Comparison of ENCODE assay signal across 23 cellular contexts in the genomic region with DNA sequence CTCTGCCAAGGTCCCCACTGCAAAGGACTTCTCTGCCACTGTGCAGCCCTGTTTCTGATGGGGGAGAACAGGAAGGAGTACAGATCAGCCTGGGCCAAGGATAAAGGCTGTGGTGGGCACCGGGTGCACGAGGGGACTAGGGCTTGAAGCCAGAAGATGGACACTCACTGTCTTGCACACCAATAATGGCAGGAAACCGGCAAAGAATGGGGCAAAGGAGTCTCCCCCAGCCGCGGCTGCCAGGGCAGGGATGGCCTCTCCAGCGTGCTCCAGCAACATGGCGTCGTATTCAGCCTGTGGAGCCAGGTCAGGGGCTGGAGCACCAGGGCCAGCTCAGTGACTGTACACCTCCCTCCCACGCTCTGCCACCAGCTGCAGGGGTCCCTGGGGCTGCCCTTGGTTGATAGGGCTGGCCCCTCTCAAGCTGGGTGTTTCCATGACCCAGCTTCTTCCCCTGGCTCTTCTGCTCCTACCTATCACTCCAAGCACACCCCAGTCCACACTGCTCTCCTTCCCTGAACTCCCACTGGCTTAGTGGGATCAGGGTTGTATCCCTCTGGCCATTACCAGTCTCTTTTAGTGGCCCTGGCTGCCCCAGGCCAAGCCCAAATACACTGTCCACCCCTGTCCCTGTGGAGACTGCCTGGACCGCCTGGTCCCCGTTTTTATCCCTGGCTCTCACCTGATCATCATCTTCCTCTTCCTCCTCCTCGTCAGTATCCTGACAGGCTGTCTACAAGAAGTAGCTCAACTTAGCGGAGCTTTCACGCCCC. TPM values are rescaled to one million over a fixed set of nuclear protein-coding genes. Genes with fewer than 3 reads are reported as not detected.
A peak's percentile ranks its signal among the peaks of the same experiment; 100 is the strongest.
DNase-seq lines count a peak whose midpoint lies in the region; ATAC-seq and TF ChIP-seq lines count a peak whose summit lies in the region.
"Had no signal": no experiment of that assay in that cellular context is flagged by ENCODE, and none has a peak within 500 bp of the region (broad histone marks: within the 10 kb centered on the region; RNA-seq: fewer than 3 reads in every experiment).

No MANE protein-coding gene starts in this region.

- H3K36me3 ChIP-seq in CD4-positive, alpha-beta memory T cell (ENCODE audit: insufficient read depth, low read length) = peaks cover 63% of the 10 kb centered on the region

- peak overlapping the region; percentile 55 for H3K27ac Mint-ChIP-seq in T-helper 2 cell treated with Interferon-gamma antibody and Interleukin-4, amounts not matched to agents 5 μg/mL and 100 μg/mL, for 36 hours
- H3K27ac Mint-ChIP-seq in CD4-positive, alpha-beta memory T cell = peak overlapping the region; percentile 29 to 83 (median 63)
- H3K27ac Mint-ChIP-seq in activated naive CD4-positive, alpha-beta T cell treated with anti-CD3 and anti-CD28 coated beads, Interleukin-2, amount 50 U/mL, for 72 hours = peak overlapping the region; percentile 82 to 85
- H3K27ac Mint-ChIP-seq in natural killer cell (peak overlapping the region in 1 of 2 donors; percentile 47), T-cell (peak overlapping the region in 1 of 2 donors; percentile 50)
- H3K27ac Mint-ChIP-seq: activated CD4-positive, alpha-beta memory T cell treated with anti-CD3 and anti-CD28 coated beads, Interleukin-2, amount 10 ng/mL, durations not matched to agents 7 days and 5 days; activated T-helper 1 cell treated with anti-CD3 and anti-CD28 coated beads, Interleukin-12 subunit alpha, Interleukin-12 subunit beta, Interleukin-2, Interleukin-4 antibody, amounts not matched to agents 30 ng/mL and 10 ng/mL and 1 ng/mL, durations not matched to agents 14 hours and 24 hours and 36 hours had no signal

- no peaks in the 10 kb centered on the region for H3K27me3 ChIP-seq in CD4-positive, alpha-beta memory T cell (ENCODE audit: insufficient read depth, low read length)
- H3K27me3 ChIP-seq: BLaER1, heart right ventricle, MG63, testis had no signal

- no peaks in the 10 kb centered on the region for H3K9me3 ChIP-seq in CD4-positive, alpha-beta memory T cell (ENCODE audit: control insufficient read depth in 1 of 2, low read length in 2 of 2)
- H3K9me3 ChIP-seq: BLaER1, heart right ventricle, lower lobe of right lung, MG63, testis had no signal

- POLR2A ChIA-PET in CD4-positive, alpha-beta memory T cell (lab: Charles Lee; ENCODE audit: partially characterized antibody) = interaction anchor here (1.1 to 1.4 kb wide), 4 partner anchors 13 to 101 kb away, joined by 3 to 4 read pairs (median 4); a partner anchor contains a TSS
- POLR2A ChIA-PET in T-cell (lab: Charles Lee) = no interaction called here

- intact Hi-C loops in CD4-positive, alpha-beta memory T cell (cut with micrococcal nuclease) = no loop called here
- intact Hi-C loops in natural killer cell (cut with micrococcal nuclease) = no loop called here

- no peak overlapping the region for H3K4me3 Mint-ChIP-seq in T-helper 2 cell treated with Interferon-gamma antibody and Interleukin-4, amounts not matched to agents 5 μg/mL and 100 μg/mL, for 36 hours
- peak overlapping the region in 2 of 8 donors; percentile 3 to 57 for H3K4me3 Mint-ChIP-seq in CD4-positive, alpha-beta memory T cell
- peak overlapping the region; percentile 13 for H3K4me3 Mint-ChIP-seq in natural killer cell
- H3K4me3 Mint-ChIP-seq in T-cell = no peak overlapping the region
- H3K4me3 Mint-ChIP-seq: activated CD4-positive, alpha-beta memory T cell treated with anti-CD3 and anti-CD28 coated beads, Interleukin-2, amount 10 ng/mL, durations not matched to agents 7 days and 5 days; activated T-helper 1 cell treated with anti-CD3 and anti-CD28 coated beads, Interleukin-12 subunit alpha, Interleukin-12 subunit beta, Interleukin-2, Interleukin-4 antibody, amounts not matched to agents 30 ng/mL and 10 ng/mL and 1 ng/mL, durations not matched to agents 14 hours and 24 hours and 36 hours had no signal

- no peaks in the 10 kb centered on the region for H3K27me3 Mint-ChIP-seq in T-helper 2 cell treated with Interferon-gamma antibody and Interleukin-4, amounts not matched to agents 5 μg/mL and 100 μg/mL, for 36 hours (ENCODE audit: low read depth)
- no peaks in the 10 kb centered on the region for H3K27me3 Mint-ChIP-seq in CD4-positive, alpha-beta memory T cell
- no peaks in the 10 kb centered on the region for H3K27me3 Mint-ChIP-seq in natural killer cell (ENCODE audit: low read depth in 2 of 2)
- H3K27me3 Mint-ChIP-seq in T-cell = no peaks in the 10 kb centered on the region
- H3K27me3 Mint-ChIP-seq: activated CD4-positive, alpha-beta memory T cell treated with anti-CD3 and anti-CD28 coated beads, Interleukin-2, amount 10 ng/mL, durations not matched to agents 7 days and 5 days had no signal

- no peaks in the 10 kb centered on the region for H3K9me3 Mint-ChIP-seq in T-helper 2 cell treated with Interferon-gamma antibody and Interleukin-4, amounts not matched to agents 5 μg/mL and 100 μg/mL, for 36 hours
- H3K9me3 Mint-ChIP-seq in CD4-positive, alpha-beta memory T cell = no peaks in the 10 kb centered on the region
- H3K9me3 Mint-ChIP-seq in activated naive CD4-positive, alpha-beta T cell treated with anti-CD3 and anti-CD28 coated beads, Interleukin-2, amount 50 U/mL, for 72 hours = no peaks in the 10 kb centered on the region
- no peaks in the 10 kb centered on the region for H3K9me3 Mint-ChIP-seq in natural killer cell
- H3K9me3 Mint-ChIP-seq in T-cell = no peaks in the 10 kb centered on the region
- H3K9me3 Mint-ChIP-seq: activated CD4-positive, alpha-beta memory T cell treated with anti-CD3 and anti-CD28 coated beads, Interleukin-2, amount 10 ng/mL, durations not matched to agents 7 days and 5 days; activated T-helper 1 cell treated with anti-CD3 and anti-CD28 coated beads, Interleukin-12 subunit alpha, Interleukin-12 subunit beta, Interleukin-2, Interleukin-4 antibody, amounts not matched to agents 30 ng/mL and 10 ng/mL and 1 ng/mL, durations not matched to agents 14 hours and 24 hours and 36 hours had no signal

- CTCF ChIA-PET in CD4-positive, alpha-beta memory T cell (lab: Charles Lee; ENCODE audit: partially characterized antibody) = interaction anchor here (0.9 to 1.4 kb wide), 2 partner anchors 73 to 75 kb away, joined by 3 read pairs; no protein-coding TSS in a partner anchor
- CTCF ChIA-PET in T-cell (lab: Charles Lee) = no interaction called here

- H3K27ac ChIP-seq in CD4-positive, alpha-beta memory T cell (ENCODE audit: low read depth, low read length) = no peak overlapping the region
- H3K27ac ChIP-seq: BLaER1, heart right ventricle, lower lobe of right lung, SK-N-MC, testis had no signal

- peaks cover 56% of the 10 kb centered on the region for H3K36me3 Mint-ChIP-seq in T-helper 2 cell treated with Interferon-gamma antibody and Interleukin-4, amounts not matched to agents 5 μg/mL and 100 μg/mL, for 36 hours (ENCODE audit: low read depth)
- peaks cover 19 to 63% of the 10 kb centered on the region in 2 donors for H3K36me3 Mint-ChIP-seq in CD4-positive, alpha-beta memory T cell
- peaks cover 4 to 6% of the 10 kb centered on the region in 2 donors for H3K36me3 Mint-ChIP-seq in activated naive CD4-positive, alpha-beta T cell treated with anti-CD3 and anti-CD28 coated beads, Interleukin-2, amount 50 U/mL, for 72 hours
- H3K36me3 Mint-ChIP-seq in natural killer cell = peaks cover 6% of the 10 kb centered on the region
- H3K36me3 Mint-ChIP-seq in T-cell = peaks cover 39% of the 10 kb centered on the region

- DNase-seq in T-helper 2 cell treated with Interferon-gamma antibody and Interleukin-4, amounts not matched to agents 5 μg/mL and 100 μg/mL, for 36 hours (ENCODE audit: low spot score) = no peak
- no peak for DNase-seq in T-helper 2 cell
- no peak for DNase-seq in CD4-positive, alpha-beta memory T cell
- DNase-seq in activated naive CD4-positive, alpha-beta T cell treated with anti-CD3 and anti-CD28 coated beads, Interleukin-2, amount 50 U/mL, for 72 hours (ENCODE audit: low spot score in 2 of 2) = no peak
- no peak for DNase-seq in natural killer cell
- no peak for DNase-seq in T-cell
- no peak for DNase-seq in NCI-H748 (lab: John Stamatoyannopoulos, UW; ENCODE audit: unreplicated experiment)
- DNase-seq: activated CD4-positive, alpha-beta memory T cell treated with anti-CD3 and anti-CD28 coated beads, Interleukin-2, amount 10 ng/mL, durations not matched to agents 7 days and 5 days; GOT3; heart right ventricle; lower lobe of right lung; MG63; NCI-H146; NCI-H82; small intestine; stimulated activated CD8-positive, alpha-beta memory T cell treated with anti-CD3 and anti-CD28 coated beads, Interleukin-4, amount 100 ng/mL, for 48 hours; testis had no signal

- no peak overlapping the region for H3K4me3 ChIP-seq in CD4-positive, alpha-beta memory T cell (ENCODE audit: low read length in 2 of 2)
- H3K4me3 ChIP-seq: BLaER1, heart right ventricle, lower lobe of right lung, MG63, SK-N-MC, testis had no signal

- H3K4me1 ChIP-seq in CD4-positive, alpha-beta memory T cell (ENCODE audit: insufficient read depth, low read length) = peaks cover 6% of the 10 kb centered on the region
- H3K4me1 ChIP-seq: testis had no signal

- H3K4me1 Mint-ChIP-seq in T-helper 2 cell treated with Interferon-gamma antibody and Interleukin-4, amounts not matched to agents 5 μg/mL and 100 μg/mL, for 36 hours (ENCODE audit: low read depth) = peaks cover 4% of the 10 kb centered on the region
- H3K4me1 Mint-ChIP-seq in CD4-positive, alpha-beta memory T cell = peaks cover 5 to 16% (median 8%) of the 10 kb centered on the region in 4 donors
- H3K4me1 Mint-ChIP-seq in natural killer cell (peaks cover 4% of the 10 kb centered on the region in 2 donors), T-cell (peaks cover 5 to 8% (median 6%) of the 10 kb centered on the region in 3 donors)

- TF ChIP-seq CTCF in natural killer cell (IDR thresholded peaks at IDR 0.05) = no peak

- no peak for ATAC-seq in activated naive CD4-positive, alpha-beta T cell treated with anti-CD3 and anti-CD28 coated beads, Interleukin-2, amount 50 U/mL, for 72 hours
- no peak for ATAC-seq in natural killer cell
- ATAC-seq in GM21737 (IDR thresholded peaks at IDR 0.05; ENCODE audit: unreplicated experiment) = no peak
- ATAC-seq in T-cell (replicated peaks in 1 of 4) = no peak
- ATAC-seq: heart right ventricle, lower lobe of right lung had no signal

RNA-seq across cellular contexts. Expression of a gene that starts 6.3 kb away (rescaled TPM):
- total RNA-seq in CD4-positive, alpha-beta memory T cell = 10 to 100 TPM; 22.4 to 30.2 TPM
- polyA plus RNA-seq in CD4-positive, alpha-beta memory T cell = 10 to 100 TPM; 19.8 to 20.2 TPM
- total RNA-seq in activated naive CD4-positive, alpha-beta T cell treated with anti-CD3 and anti-CD28 coated beads, Interleukin-2, amount 50 U/mL, for 72 hours = 10 to 100 TPM; 37.5 to 67.6 TPM
- total RNA-seq in natural killer cell (10 to 100 TPM; 46.2 to 61.5 (median 51.9) TPM), T-cell (10 to 100 TPM; 34.4 to 53.4 (median 39.6) TPM)

RNA-seq across cellular contexts. Expression of a gene that starts 10.4 kb away (rescaled TPM):
- total RNA-seq in CD4-positive, alpha-beta memory T cell = 10 to 100 TPM; 27.7 to 30.5 TPM
- 1 to 10 TPM; 2.8 to 9.8 TPM for polyA plus RNA-seq in CD4-positive, alpha-beta memory T cell
- 10 to 100 TPM; 36.4 to 48.7 TPM for total RNA-seq in activated naive CD4-positive, alpha-beta T cell treated with anti-CD3 and anti-CD28 coated beads, Interleukin-2, amount 50 U/mL, for 72 hours
- total RNA-seq in natural killer cell (100 to 1,000 TPM in 2 of 3 donors, 10 to 100 TPM in 1; 77.7 to 138 (median 103) TPM), T-cell (10 to 100 TPM; 32.4 to 82.5 (median 41.5) TPM)
- total RNA-seq: A172 had no signal

RNA-seq across cellular contexts. Expression of a gene that starts 12.9 kb away (rescaled TPM):
- total RNA-seq in CD4-positive, alpha-beta memory T cell = 10 to 100 TPM; 24.1 to 26.3 TPM
- polyA plus RNA-seq in CD4-positive, alpha-beta memory T cell = 10 to 100 TPM; 38.4 to 40.6 TPM
- total RNA-seq in activated naive CD4-positive, alpha-beta T cell treated with anti-CD3 and anti-CD28 coated beads, Interleukin-2, amount 50 U/mL, for 72 hours = 10 to 100 TPM; 24.6 to 29.3 TPM
- total RNA-seq in natural killer cell = 10 to 100 TPM; 15.2 to 32.1 (median 28.7) TPM
- total RNA-seq in T-cell = 10 to 100 TPM; 19.0 to 29.5 (median 21.8) TPM

RNA-seq across cellular contexts. Expression of a gene that starts 21.2 kb away (rescaled TPM):
- total RNA-seq in CD4-positive, alpha-beta memory T cell = 100 to 1,000 TPM; 154 to 157 TPM
- 100 to 1,000 TPM in 1 of 2 donors, 10 to 100 TPM in 1; 59.3 to 121 TPM for polyA plus RNA-seq in CD4-positive, alpha-beta memory T cell
- 100 to 1,000 TPM; 183 to 227 TPM for total RNA-seq in activated naive CD4-positive, alpha-beta T cell treated with anti-CD3 and anti-CD28 coated beads, Interleukin-2, amount 50 U/mL, for 72 hours
- total RNA-seq in natural killer cell (100 to 1,000 TPM; 178 to 348 (median 319) TPM), T-cell (100 to 1,000 TPM; 201 to 285 (median 215) TPM)

RNA-seq across cellular contexts. Expression of a gene that starts 23.2 kb away (rescaled TPM):
- total RNA-seq in CD4-positive, alpha-beta memory T cell = 1 to 10 TPM; 1.2 to 1.9 TPM
- polyA plus RNA-seq in CD4-positive, alpha-beta memory T cell = 1 to 10 TPM in 1 of 2 donors, under 1 TPM in 1; 0.47 to 1.3 TPM
- under 1 TPM; 0.27 to 0.41 TPM for total RNA-seq in activated naive CD4-positive, alpha-beta T cell treated with anti-CD3 and anti-CD28 coated beads, Interleukin-2, amount 50 U/mL, for 72 hours
- total RNA-seq in natural killer cell (1 to 10 TPM; 1.3 to 2.9 (median 1.5) TPM), T-cell (1 to 10 TPM in 2 of 5 donors, under 1 TPM in 3; 0.35 to 1.4 (median 0.44) TPM)
- total RNA-seq: A172 had no signal
- polyA plus RNA-seq: aorta had no signal
